15 cellular contexts compared by ENCODE assay signal in genomic region chr4:41185614-41186609, GRCh38. TPM values are rescaled to one million over a fixed set of nuclear protein-coding genes. Genes with fewer than 3 reads are reported as not detected.
A peak's percentile ranks its signal among the peaks of the same experiment; 100 is the strongest.
DNase-seq lines count a peak whose midpoint lies in the region; FAIRE-seq and TF ChIP-seq lines count a peak whose summit lies in the region.
"Had no signal": no experiment of that assay in that cellular context is flagged by ENCODE, and none has a peak within 500 bp of the region (broad histone marks: within the 10 kb centered on the region; RNA-seq: fewer than 3 reads in every experiment).

No MANE protein-coding gene starts in this region.

- H3K27ac Mint-ChIP-seq in mesothelial cell of epicardium = peak overlapping the region; percentile 71
- H3K27ac Mint-ChIP-seq in activated CD4-positive, alpha-beta memory T cell treated with anti-CD3 and anti-CD28 coated beads, Interleukin-2, amount 10 ng/mL, durations not matched to agents 7 days and 5 days = no peak overlapping the region
- H3K27ac Mint-ChIP-seq: activated CD4-positive, alpha-beta T cell treated with anti-CD3 and anti-CD28 coated beads for 36 hours; memory B cell; T-helper 1 cell treated with Interleukin-12 subunit alpha and Interleukin-12 subunit beta and Interleukin-4 antibody, amounts not matched to agents 30 μg/mL and 1 μg/mL, for 36 hours; type B pancreatic cell had no signal

- FAIRE-seq in RCC 7860 (lab: Jason Lieb, UNC) = peak; percentile 77

- intact Hi-C loops in vagina (cut with DNase I) = no loop called here

- TF ChIP-seq CTCF in AG10803 (conservative IDR thresholded peaks at IDR 0.05; ENCODE audit: low read length) (no peak), epithelial cell of proximal tubule (conservative IDR thresholded peaks at IDR 0.05; ENCODE audit: low read depth, low read length) (no peak), mesothelial cell of epicardium (IDR thresholded peaks at IDR 0.05; ENCODE audit: unreplicated experiment) (no peak), vagina (IDR thresholded peaks at IDR 0.05) (no peak)

- H3K4me1 Mint-ChIP-seq in mesothelial cell of epicardium = peaks cover 36% of the 10 kb centered on the region
- H3K4me1 Mint-ChIP-seq in activated CD4-positive, alpha-beta memory T cell treated with anti-CD3 and anti-CD28 coated beads, Interleukin-2, amount 10 ng/mL, durations not matched to agents 7 days and 5 days = no peaks in the 10 kb centered on the region
- H3K4me1 Mint-ChIP-seq: activated CD4-positive, alpha-beta T cell treated with anti-CD3 and anti-CD28 coated beads for 36 hours; memory B cell had no signal

- no peaks in the 10 kb centered on the region for H3K9me3 ChIP-seq in vagina

- no peak overlapping the region for H3K4me3 Mint-ChIP-seq in mesothelial cell of epicardium
- H3K4me3 Mint-ChIP-seq in activated CD4-positive, alpha-beta memory T cell treated with anti-CD3 and anti-CD28 coated beads, Interleukin-2, amount 10 ng/mL, durations not matched to agents 7 days and 5 days = no peak overlapping the region
- H3K4me3 Mint-ChIP-seq: activated CD4-positive, alpha-beta T cell treated with anti-CD3 and anti-CD28 coated beads for 36 hours; memory B cell; T-helper 1 cell treated with Interleukin-12 subunit alpha and Interleukin-12 subunit beta and Interleukin-4 antibody, amounts not matched to agents 30 μg/mL and 1 μg/mL, for 36 hours; type B pancreatic cell had no signal

- CTCF ChIA-PET in activated CD4-positive, alpha-beta memory T cell treated with anti-CD3 and anti-CD28 coated beads, Interleukin-2, amount 10 ng/mL, durations not matched to agents 7 days and 5 days (lab: Charles Lee) = no interaction called here

- H3K4me1 ChIP-seq in vagina = peaks cover 28% of the 10 kb centered on the region

- DNase-seq in AG10803 (ENCODE audit: low read depth) (peak; percentile 47), RCC 7860 (ENCODE audit: low spot score) (peak; percentile 49), epithelial cell of proximal tubule (ENCODE audit: low read depth) (peak; percentile 48), mesothelial cell of epicardium (ENCODE audit: low spot score in 2 of 2, unreplicated experiment in 2 of 2) (no peak), NCI-H345 (lab: John Stamatoyannopoulos, UW) (no peak), vagina (ENCODE audit: extremely low spot score in 2 of 2) (no peak)
- DNase-seq in stimulated activated CD4-positive, alpha-beta T cell treated with anti-CD3 and anti-CD28 coated beads, Interleukin-1b, Interleukin-23, amount 100 ng/mL, for 48 hours = no peak
- no peak for DNase-seq in activated CD4-positive, alpha-beta memory T cell treated with anti-CD3 and anti-CD28 coated beads, Interleukin-2, amount 10 ng/mL, durations not matched to agents 7 days and 5 days
- DNase-seq: activated CD4-positive, alpha-beta T cell treated with anti-CD3 and anti-CD28 coated beads for 36 hours; activated T-cell treated with anti-CD3 and anti-CD28 coated beads, Interleukin-2, amount 50 U/mL, for 1 hour; hypothalamus; occipital lobe had no signal

- peaks cover 6% of the 10 kb centered on the region for H3K36me3 Mint-ChIP-seq in mesothelial cell of epicardium
- H3K36me3 Mint-ChIP-seq in activated CD4-positive, alpha-beta memory T cell treated with anti-CD3 and anti-CD28 coated beads, Interleukin-2, amount 10 ng/mL, durations not matched to agents 7 days and 5 days (ENCODE audit: low read depth) = no peaks in the 10 kb centered on the region
- H3K36me3 Mint-ChIP-seq: memory B cell had no signal

- H3K27ac ChIP-seq in vagina = no peak overlapping the region

- no peaks in the 10 kb centered on the region for H3K36me3 ChIP-seq in vagina

- H3K4me3 ChIP-seq in AG10803 (ENCODE audit: low read length) (peak overlapping the region; percentile 29), epithelial cell of proximal tubule (ENCODE audit: low read depth, low read length) (no peak overlapping the region), vagina (no peak overlapping the region)

- POLR2A ChIA-PET in activated CD4-positive, alpha-beta memory T cell treated with anti-CD3 and anti-CD28 coated beads, Interleukin-2, amount 10 ng/mL, durations not matched to agents 7 days and 5 days (lab: Charles Lee) = no interaction called here

- TF ChIP-seq POLR2A in vagina (IDR thresholded peaks at IDR 0.05) = no peak

- no peaks in the 10 kb centered on the region for H3K27me3 ChIP-seq in vagina

- no peaks in the 10 kb centered on the region for H3K27me3 Mint-ChIP-seq in mesothelial cell of epicardium (ENCODE audit: low read depth)
- H3K27me3 Mint-ChIP-seq in activated CD4-positive, alpha-beta memory T cell treated with anti-CD3 and anti-CD28 coated beads, Interleukin-2, amount 10 ng/mL, durations not matched to agents 7 days and 5 days = peaks cover 6% of the 10 kb centered on the region

- H3K9me3 Mint-ChIP-seq in mesothelial cell of epicardium = peaks cover 14% of the 10 kb centered on the region
- H3K9me3 Mint-ChIP-seq in activated CD4-positive, alpha-beta memory T cell treated with anti-CD3 and anti-CD28 coated beads, Interleukin-2, amount 10 ng/mL, durations not matched to agents 7 days and 5 days = no peaks in the 10 kb centered on the region
- H3K9me3 Mint-ChIP-seq: T-helper 1 cell treated with Interleukin-12 subunit alpha and Interleukin-12 subunit beta and Interleukin-4 antibody, amounts not matched to agents 30 μg/mL and 1 μg/mL, for 36 hours had no signal

RNA-seq across cellular contexts. Expression of gene APBB2, which starts 28.4 kb away (rescaled TPM):
- total RNA-seq in epithelial cell of proximal tubule (27.9 and 39.7 TPM in 2 replicates), mesothelial cell of epicardium (56.6 to 63.5 TPM (median 63.2 TPM) in 3 replicates), vagina (68.8 TPM)
- 1 to 10 TPM in 1 of 2 experiments, under 1 TPM in 1; 0.75 to 1.3 TPM for total RNA-seq in activated CD4-positive, alpha-beta memory T cell treated with anti-CD3 and anti-CD28 coated beads, Interleukin-2, amount 10 ng/mL, durations not matched to agents 7 days and 5 days

Comparison
In these comparisons a context has a peak if more than half of its experiments do, and no peak if none do; other contexts are left out.
1. DNase-seq: peak in AG10803 (single experiment), RCC 7860 (single experiment) and epithelial cell of proximal tubule (single experiment); none in mesothelial cell of epicardium (0 of 2), NCI-H345 (single experiment), stimulated activated CD4-positive, alpha-beta T cell treated with anti-CD3 and anti-CD28 coated beads, Interleukin-1b, Interleukin-23, amount 100 ng/mL, for 48 hours (single experiment), activated CD4-positive, alpha-beta memory T cell treated with anti-CD3 and anti-CD28 coated beads, Interleukin-2, amount 10 ng/mL, durations not matched to agents 7 days and 5 days (single experiment) and vagina (0 of 2).
2. RNA of gene APBB2, which starts 28.4 kb away (total RNA-seq): 68.8 TPM in vagina (single experiment), 56.6 to 63.5 TPM in mesothelial cell of epicardium and 27.9 to 39.7 TPM in epithelial cell of proximal tubule; 0.75 to 1.3 TPM in activated CD4-positive, alpha-beta memory T cell treated with anti-CD3 and anti-CD28 coated beads, Interleukin-2, amount 10 ng/mL, durations not matched to agents 7 days and 5 days; every median in the first group is over 10 times any median in the second.